Comparison of ENCODE assay signal across 1 cellular context in genomic region chr7:2109251-2109935, GRCh38.
TF ChIP-seq lines count a peak whose summit lies in the region.

No MANE protein-coding gene starts in this region.

TF ChIP-seq in H1, 55 proteins besides CTCF, POLR2A, EP300 and RAD21 (continued from another document):
- TF ChIP-seq TAF7 (optimal IDR thresholded peaks at IDR 0.05; ENCODE audit: borderline replicate concordance, low read depth, low read length) (no peak), RXRA (IDR thresholded peaks at IDR 0.05; ENCODE audit: insufficient read depth, low read depth, low read length) (no peak), ATF2 (IDR thresholded peaks at IDR 0.05; ENCODE audit: low read length) (no peak), CHD2 (IDR thresholded peaks at IDR 0.05; ENCODE audit: low read length) (no peak), CTBP2 (IDR thresholded peaks at IDR 0.05; ENCODE audit: borderline replicate concordance, insufficient read depth, insufficient read length, low read length) (no peak), CBX5 (IDR thresholded peaks at IDR 0.05; ENCODE audit: low read depth, low read length) (no peak), NANOG (IDR thresholded peaks at IDR 0.05; ENCODE audit: insufficient read depth, low read depth, low read length, poor library complexity, severe bottlenecking) (no peak), RBBP5 (IDR thresholded peaks at IDR 0.05; ENCODE audit: borderline replicate concordance, low read depth, low read length) (no peak), TBP (IDR thresholded peaks at IDR 0.05; ENCODE audit: low read depth, low read length) (no peak), TAF1 (IDR thresholded peaks at IDR 0.05; ENCODE audit: low read depth, low read length) (no peak), FOSL1 (IDR thresholded peaks at IDR 0.05; ENCODE audit: insufficient read depth, low read depth, low read length) (no peak)
TF ChIP-seq in H1: peak in this region for 0.
